Comparison of ENCODE assay signal across 26 cellular contexts in the genomic region with DNA sequence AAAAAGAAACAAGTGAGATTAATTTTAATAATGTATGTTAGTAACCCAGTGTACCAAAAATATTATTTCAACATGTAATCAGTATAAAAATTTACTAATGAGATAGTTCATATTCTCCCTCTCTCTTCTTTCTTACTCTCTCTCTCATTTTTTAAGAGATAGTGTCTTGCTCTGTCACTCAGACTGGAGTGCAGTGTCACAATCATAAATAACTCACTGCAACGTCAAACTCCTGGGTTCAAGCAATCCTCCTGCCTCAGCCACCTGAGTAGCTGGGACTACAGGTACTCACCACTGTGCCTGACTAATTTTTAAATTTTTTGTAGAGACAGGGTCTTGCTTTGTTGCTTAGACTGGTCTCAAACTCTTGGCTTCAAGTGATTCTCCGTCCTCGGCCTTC.
"Had no signal": no experiment of that assay in that cellular context is flagged by ENCODE, and none has a peak within 500 bp of the region (broad histone marks: within the 10 kb centered on the region; RNA-seq: fewer than 3 reads in every experiment).

No MANE protein-coding gene starts in this region.

- H3K4me3 Mint-ChIP-seq: dendritic cell treated with granulocyte-macrophage colony-stimulating factor and Interleukin-4, amounts not matched to agents 40 ng/mL and 50 ng/mL, for 4 days; effector memory CD8-positive, alpha-beta T cell; endodermal cell had no signal

- DNase-seq: colonic mucosa; cortex of kidney; dermis blood vessel endothelial cell; dorsolateral prefrontal cortex; effector CD4-positive, alpha-beta T cell; effector CD8-positive, alpha-beta T cell; effector memory CD4-positive, alpha-beta T cell; effector memory CD8-positive, alpha-beta T cell; endodermal cell; erythroblast; esophagus squamous epithelium; foreskin fibroblast; foreskin keratinocyte; foreskin melanocyte; glutamatergic neuron; head of caudate nucleus; heart left ventricle; heart right ventricle had no signal

- ATAC-seq: effector memory CD8-positive, alpha-beta T cell; esophagus mucosa; foreskin keratinocyte; gastroesophageal sphincter had no signal

- H3K36me3 ChIP-seq: colonic mucosa had no signal

- H3K4me3 ChIP-seq: colonic mucosa, coronary artery, dorsolateral prefrontal cortex, esophagus muscularis mucosa, esophagus squamous epithelium, gastroesophageal sphincter, heart left ventricle, heart right ventricle had no signal

- H3K27me3 ChIP-seq: colonic mucosa, dorsolateral prefrontal cortex, esophagus muscularis mucosa, esophagus squamous epithelium, foreskin keratinocyte, gastroesophageal sphincter, heart left ventricle, heart right ventricle had no signal

- FAIRE-seq: colon, endothelial cell of umbilical vein had no signal

- H3K27ac Mint-ChIP-seq: dendritic cell treated with granulocyte-macrophage colony-stimulating factor and Interleukin-4, amounts not matched to agents 40 ng/mL and 50 ng/mL, for 4 days; effector memory CD8-positive, alpha-beta T cell had no signal

- H3K27ac ChIP-seq: colonic mucosa, coronary artery, dorsolateral prefrontal cortex, epithelial cell of prostate, esophagus muscularis mucosa, esophagus squamous epithelium, foreskin keratinocyte, gastroesophageal sphincter, heart left ventricle, heart right ventricle had no signal

- H3K9me3 ChIP-seq: colonic mucosa, esophagus squamous epithelium, gastroesophageal sphincter had no signal

- H3K27me3 Mint-ChIP-seq: dendritic cell treated with granulocyte-macrophage colony-stimulating factor and Interleukin-4, amounts not matched to agents 40 ng/mL and 50 ng/mL, for 4 days; effector memory CD8-positive, alpha-beta T cell had no signal

- H3K4me1 ChIP-seq: colonic mucosa, esophagus muscularis mucosa, esophagus squamous epithelium, gastroesophageal sphincter had no signal
